ENCODE assay signal across 15 cellular contexts in genomic region chr7:66617295-66617694, GRCh38. TPM values are rescaled to one million over a fixed set of nuclear protein-coding genes. Genes with fewer than 3 reads are reported as not detected.
DNase-seq lines count a peak whose midpoint lies in the region; ATAC-seq, FAIRE-seq and TF ChIP-seq lines count a peak whose summit lies in the region.
"Had no signal": no experiment of that assay in that cellular context is flagged by ENCODE, and none has a peak within 500 bp of the region (broad histone marks: within the 10 kb centered on the region; RNA-seq: fewer than 3 reads in every experiment).

No MANE protein-coding gene starts in this region.

- H4K8ac ChIP-seq in trophoblast cell (ENCODE audit: low read depth, low read length), result no peak overlapping the region

- peak overlapping the region; percentile 37; the same call in 1 of the 2 replicates for H3K4me2 ChIP-seq in HepG2 (ENCODE audit: low read depth, low read length)
- H3K4me2 ChIP-seq in trophoblast cell (ENCODE audit: low read length), result no peak overlapping the region
- H3K4me2 ChIP-seq: PC-9 had no signal

- no peak overlapping the region for H3K14ac ChIP-seq in trophoblast cell (ENCODE audit: low read length)

- H2AFZ ChIP-seq in HepG2 (ENCODE audit: low read length) (no peak overlapping the region), trophoblast cell (ENCODE audit: insufficient read depth, low read length, poor library complexity) (no peak overlapping the region)
- H2AFZ ChIP-seq: PC-9 had no signal

- H3K27ac ChIP-seq in HepG2 (ENCODE audit: extremely low read length, insufficient read depth, low read length) (no peak overlapping the region), right lobe of liver (no peak overlapping the region), trophoblast cell (ENCODE audit: low read depth, low read length) (no peak overlapping the region), heart left ventricle (peak overlapping the region in 1 of 12 donors; percentile 70)
- H3K27ac ChIP-seq: C4-2B, PC-9 had no signal

- H4K91ac ChIP-seq in trophoblast cell (ENCODE audit: low read depth, low read length), result no peak overlapping the region

- H4K12ac ChIP-seq in trophoblast cell (ENCODE audit: low read depth, low read length), result no peak overlapping the region

- CTCF ChIA-PET in HepG2 (lab: Yijun Ruan, JAX; ENCODE audit: low intra/inter-chr PET ratio, low total read pairs), result no interaction called here

- H3K9me3 ChIP-seq in HepG2 (ENCODE audit: low read length) (no peaks in the 10 kb centered on the region), right lobe of liver (no peaks in the 10 kb centered on the region), trophoblast cell (ENCODE audit: insufficient read depth, low read depth, low read length) (peaks cover 4% of the 10 kb centered on the region), heart left ventricle (no peaks in the 10 kb centered on the region)

- no peak overlapping the region for H3K18ac ChIP-seq in trophoblast cell (ENCODE audit: low read length)

- no peak overlapping the region for H3K9ac ChIP-seq in HepG2 (ENCODE audit: insufficient read depth, low read depth, low read length)
- H3K9ac ChIP-seq in trophoblast cell (ENCODE audit: low read length), result no peak overlapping the region

- H3K23ac ChIP-seq in trophoblast cell (ENCODE audit: low read length), result no peak overlapping the region

- no peak overlapping the region for H2BK120ac ChIP-seq in trophoblast cell (ENCODE audit: insufficient read depth, low read length, poor library complexity)

- H3K4me1 ChIP-seq in HepG2 (ENCODE audit: insufficient read depth, low read length), result peaks cover 29% of the 10 kb centered on the region
- H3K4me1 ChIP-seq in right lobe of liver, result no peaks in the 10 kb centered on the region
- H3K4me1 ChIP-seq in trophoblast cell (ENCODE audit: control insufficient read depth in 1 of 2, insufficient read depth in 2 of 2, low read length in 2 of 2), result peaks cover 2% of the 10 kb centered on the region in 2 experiments
- H3K4me1 ChIP-seq in heart left ventricle, result no peaks in the 10 kb centered on the region

- H3K4me3 ChIP-seq in HepG2 (replicated peaks in 1 of 3; ENCODE audit: insufficient read depth in 1 of 3, low read depth in 2 of 3, low read length in 3 of 3) (no peak overlapping the region), right lobe of liver (no peak overlapping the region), fibroblast of pulmonary artery (replicated peaks; ENCODE audit: low read depth, low read length) (no peak overlapping the region), trophoblast cell (ENCODE audit: low read depth, low read length) (no peak overlapping the region), heart left ventricle (no peak overlapping the region)
- H3K4me3 ChIP-seq: PC-9 had no signal

- DNase-seq in HepG2 (ENCODE audit: low spot score) (no peak), right lobe of liver (no peak), fibroblast of pulmonary artery (ENCODE audit: low read depth) (peak; percentile 52), trophoblast cell (peak; percentile 52 to 62), AG08395 (ENCODE audit: low spot score) (no peak), NCI-H2107 treated with DMSO at 0.1 percent for 48 hours (lab: John Stamatoyannopoulos, UW; ENCODE audit: unreplicated experiment) (no peak), heart left ventricle (no peak)
- DNase-seq in stimulated activated CD8-positive, alpha-beta memory T cell treated with anti-CD3 and anti-CD28 coated beads, Interleukin-4, amount 100 ng/mL, for 48 hours, result no peak
- DNase-seq: 8988T, NCI-H1048, NCI-H146, NCI-H748 treated with DMSO at 0.1 percent for 48 hours, PC-9, Right ventricle myocardium superior had no signal

- WGBS in HepG2 (ENCODE audit: low lambda C conversion rate), result 46% methylated on average over 8 of the region's 8 CpGs
- WGBS in right lobe of liver (ENCODE audit: insufficient coverage, low coverage, low lambda C conversion rate, missing lambda C conversion rate), result 76% methylated on average over 8 of the region's 8 CpGs
- WGBS in trophoblast cell (ENCODE audit: extremely low coverage, insufficient coverage, insufficient read length), result no CpG with 5 or more reads among the region's 8 CpGs
- WGBS in heart left ventricle, 4 donors, result 77 to 86% (median 82%) methylated on average over 8 of the region's 8 CpGs

- no peak for TF ChIP-seq RAD21 in HepG2 (CRISPR knock-in tag; IDR thresholded peaks at IDR 0.05)

- no peak; the same call in 2 of the 3 replicates for ATAC-seq in HepG2
- no peak for ATAC-seq in right lobe of liver
- no peak for ATAC-seq in heart left ventricle

- TF ChIP-seq CTCF in HepG2 (CRISPR knock-in tag; IDR thresholded peaks at IDR 0.05) (no peak), right lobe of liver (IDR thresholded peaks at IDR 0.05) (no peak), fibroblast of pulmonary artery (IDR thresholded peaks at IDR 0.05; ENCODE audit: low read length, missing control alignments) (no peak), heart left ventricle (IDR thresholded peaks at IDR 0.05) (no peak)

- H3K27me3 ChIP-seq in HepG2 (ENCODE audit: control insufficient read depth in 1 of 2, insufficient read depth in 2 of 2, low read length in 2 of 2) (no peaks in the 10 kb centered on the region), right lobe of liver (no peaks in the 10 kb centered on the region), trophoblast cell (ENCODE audit: insufficient read depth, low read length) (no peaks in the 10 kb centered on the region), heart left ventricle (no peaks in the 10 kb centered on the region)

- H3K4ac ChIP-seq in trophoblast cell (ENCODE audit: low read depth, low read length), result no peak overlapping the region

- H3K79me2 ChIP-seq in HepG2 (ENCODE audit: insufficient read depth, low read length), result no peaks in the 10 kb centered on the region
- no peaks in the 10 kb centered on the region for H3K79me2 ChIP-seq in trophoblast cell (ENCODE audit: control insufficient read depth, insufficient read depth, low read length, poor library complexity)

- no peaks in the 10 kb centered on the region for H3K36me3 ChIP-seq in HepG2 (replicated peaks in 1 of 2; ENCODE audit: control insufficient read depth in 1 of 2, insufficient read depth in 2 of 2, low read length in 2 of 2)
- H3K36me3 ChIP-seq in right lobe of liver, result no peaks in the 10 kb centered on the region
- H3K36me3 ChIP-seq in trophoblast cell (ENCODE audit: control insufficient read depth in 1 of 2, insufficient read depth in 2 of 2, low read length in 2 of 2), result no peaks in the 10 kb centered on the region
- H3K36me3 ChIP-seq in heart left ventricle, result no peaks in the 10 kb centered on the region

- TF ChIP-seq POLR2A in HepG2 (IDR thresholded peaks at IDR 0.05; ENCODE audit: insufficient read depth in 1 of 2, low read depth in 2 of 2, low read length in 2 of 2) (no peak), right lobe of liver (IDR thresholded peaks at IDR 0.05) (no peak), heart left ventricle (IDR thresholded peaks at IDR 0.05) (no peak)

- no peak for FAIRE-seq in HepG2 (lab: Jason Lieb, UNC)

- H2AK5ac ChIP-seq in trophoblast cell (ENCODE audit: low read length), result no peak overlapping the region

- POLR2A ChIA-PET in HepG2 (lab: Yijun Ruan, JAX), result no interaction called here

- no peak overlapping the region for H2BK5ac ChIP-seq in trophoblast cell (ENCODE audit: low read depth, low read length, poor library complexity)

- no peak overlapping the region for H2BK12ac ChIP-seq in trophoblast cell (ENCODE audit: low read length)

- H4K20me1 ChIP-seq in HepG2 (ENCODE audit: insufficient read depth, low read length), result no peaks in the 10 kb centered on the region

- H3K79me1 ChIP-seq in trophoblast cell (ENCODE audit: low read length), result no peaks in the 10 kb centered on the region

- intact Hi-C loops in HepG2 (cut with micrococcal nuclease; ENCODE audit: unreplicated experiment) (no loop called here), right lobe of liver (cut with DNase I) (no loop called here), heart left ventricle (cut with DNase I) (no loop called here)

- BruUV-seq in HepG2 (replicated peaks; lab: Mats Ljungman, UMichigan), result no TSS peak

- TF ChIP-seq EP300 in HepG2 (IDR thresholded peaks at IDR 0.05; ENCODE audit: low read depth in 2 of 2, low read length in 2 of 2) (no peak), HepG2 (CRISPR knock-in tag; IDR thresholded peaks at IDR 0.05; ENCODE audit: borderline replicate concordance) (no peak)

- in situ Hi-C loops in HepG2 (cut with HindIII; ENCODE audit: extremely low pct_ligation_motif_present, low pct_unique_long_range_greater_than_20kb), result no loop called here

TF ChIP-seq in HepG2, 621 proteins besides CTCF, POLR2A, EP300 and RAD21 (continues in another document):
- no peak for TF ChIP-seq ZNF460 (CRISPR knock-in tag; IDR thresholded peaks at IDR 0.05; ENCODE audit: borderline replicate concordance)
- no peak for TF ChIP-seq MED8 (CRISPR knock-in tag; IDR thresholded peaks at IDR 0.05; ENCODE audit: insufficient replicate concordance)
- TF ChIP-seq ATF7-NPFF (CRISPR knock-in tag; IDR thresholded peaks at IDR 0.05; ENCODE audit: low read depth), result no peak

RNA-seq across cellular contexts. Expression of gene KCTD7, which starts 11.4 kb away (rescaled TPM):
- total RNA-seq in HepG2 (2016; rRNA removed; fragmentation: Illumina TruSeq; extraction: Trizol), result 7.3 and 7.7 TPM in 2 replicates
- total RNA-seq in HepG2 (2016; cell fraction: cytosol; rRNA removed; fragmentation: Illumina TruSeq; extraction: Trizol; ENCODE audit: low read depth), result 2.4 and 3.2 TPM in 2 replicates
- total RNA-seq in HepG2 (2016; cell fraction: insoluble cytoplasmic fraction; rRNA removed; fragmentation: Illumina TruSeq; extraction: Trizol), result 7.3 and 7.8 TPM in 2 replicates
- total RNA-seq in HepG2 (2016; cell fraction: membrane; rRNA removed; fragmentation: Illumina TruSeq; extraction: Trizol), result 6.7 and 7.6 TPM in 2 replicates
- 6.7 and 8.8 TPM in 2 replicates for total RNA-seq in HepG2 (2016; cell fraction: nucleus; rRNA removed; fragmentation: Illumina TruSeq; extraction: Trizol)
- polyA plus RNA-seq in HepG2 (2011; rRNA removed), result 13.5 and 17.3 TPM in 2 replicates
- 10.1 and 11.5 TPM in 2 replicates for polyA plus RNA-seq in HepG2 (2011; cell fraction: cytosol; rRNA removed)
- 42.5 and 49.3 TPM in 2 replicates for polyA plus RNA-seq in HepG2 (2011; cell fraction: nucleus; rRNA removed)
- polyA plus RNA-seq in HepG2 (2012), result 7.8 and 8.2 TPM in 2 replicates
- 3.2 and 3.4 TPM in 2 replicates for polyA plus RNA-seq in HepG2 (2016; cell fraction: cytosol; fragmentation: Illumina TruSeq; extraction: Trizol; ENCODE audit: low read depth)
- polyA plus RNA-seq in HepG2 (2016; cell fraction: insoluble cytoplasmic fraction; fragmentation: Illumina TruSeq; extraction: Trizol; ENCODE audit: low read depth), result 7.2 and 8.3 TPM in 2 replicates
- 5.2 and 5.4 TPM in 2 replicates for polyA plus RNA-seq in HepG2 (2016; cell fraction: membrane; fragmentation: Illumina TruSeq; extraction: Trizol; ENCODE audit: low read depth)
- 13.1 and 16.6 TPM in 2 replicates for polyA plus RNA-seq in HepG2 (2016; cell fraction: nucleus; fragmentation: Illumina TruSeq; extraction: Trizol; ENCODE audit: insufficient read depth, low read depth)
- polyA minus RNA-seq in HepG2 (2011; rRNA and poly(A)+ RNA removed; ENCODE audit: low replicate concordance), result 18.1 and 37.2 TPM in 2 replicates
- 6.1 and 7.2 TPM in 2 replicates for polyA minus RNA-seq in HepG2 (2011; cell fraction: cytosol; rRNA and poly(A)+ RNA removed)
- 15.7 and 20.1 TPM in 2 replicates for polyA minus RNA-seq in HepG2 (2011; cell fraction: nucleus; rRNA and poly(A)+ RNA removed)
- 1 to 10 TPM; 1.4 to 5.7 (median 3.9) TPM for total RNA-seq in right lobe of liver
- polyA plus RNA-seq in trophoblast cell (2013), result 4.7 and 5.1 TPM in 2 replicates
- 10 to 100 TPM in 5 of 9 donors, 1 to 10 TPM in 4; 4.1 to 13.9 (median 11.0) TPM for total RNA-seq in heart left ventricle
- polyA plus RNA-seq in heart left ventricle, result 10 to 100 TPM in 1 of 2 donors, 1 to 10 TPM in 1; 5.8 to 12.6 TPM

Comparison
In these comparisons a context has a peak if more than half of its experiments do, and no peak if none do; other contexts are left out.
1. DNase-seq: peak in fibroblast of pulmonary artery (single experiment) and trophoblast cell (2 of 2); none in HepG2 (single experiment), right lobe of liver (0 of 3), AG08395 (single experiment), stimulated activated CD8-positive, alpha-beta memory T cell treated with anti-CD3 and anti-CD28 coated beads, Interleukin-4, amount 100 ng/mL, for 48 hours (single experiment), NCI-H2107 treated with DMSO at 0.1 percent for 48 hours (single experiment) and heart left ventricle (0 of 5).